Comparison of ENCODE assay signal across 21 cellular contexts in genomic region chr19:6416658-6417405, GRCh38. TPM values are rescaled to one million over a fixed set of nuclear protein-coding genes. Genes with fewer than 3 reads are reported as not detected.
A peak's percentile ranks its signal among the peaks of the same experiment; 100 is the strongest.
DNase-seq lines count a peak whose midpoint lies in the region; ATAC-seq and TF ChIP-seq lines count a peak whose summit lies in the region.
"Had no signal": no experiment of that assay in that cellular context is flagged by ENCODE, and none has a peak within 500 bp of the region (broad histone marks: within the 10 kb centered on the region; RNA-seq: fewer than 3 reads in every experiment).

No MANE protein-coding gene starts in this region.

- H2AFZ ChIP-seq in osteoblast (ENCODE audit: low read length), result no peak overlapping the region

- H3K27me3 ChIP-seq in osteoblast (ENCODE audit: insufficient read depth, low read length), result no peaks in the 10 kb centered on the region
- H3K27me3 ChIP-seq: SJSA1 had no signal

- no peak for ATAC-seq in HG03354 (IDR thresholded peaks at IDR 0.05; ENCODE audit: poor library complexity, severe bottlenecking, unreplicated experiment)

- H3K4me3 ChIP-seq in HEK293 (ENCODE audit: low read depth, low read length) (no peak overlapping the region), osteoblast (ENCODE audit: insufficient read depth, low read length) (no peak overlapping the region)
- H3K4me3 ChIP-seq: SJSA1 had no signal

- peak; percentile 13 for DNase-seq in GM13977 (ENCODE audit: low spot score)
- DNase-seq in caudate nucleus (lab: John Stamatoyannopoulos, UW), result peak in 14 of 61 donors; percentile 6 to 38 (median 20)
- DNase-seq in osteoblast (ENCODE audit: insufficient read length, low spot score, missing footprints), result peak; percentile 74
- no peak for DNase-seq in CD14-positive monocyte (ENCODE audit: low spot score)
- no peak for DNase-seq in NCI-H187 (lab: John Stamatoyannopoulos, UW)
- DNase-seq: CD4-positive, alpha-beta T cell; COR-L47; DMS 273 treated with DMSO at 0.1 percent for 48 hours; DND-41; KG1; NCI-H1092 treated with DMSO at 0.1 percent for 48 hours; NCI-H1436 treated with DMSO at 0.1 percent for 48 hours; NCI-H2081; NCI-H2171; NCI-H345; NCI-H524 treated with DMSO at 0.1 percent for 48 hours; NCI-H82 had no signal

- H3K4me3 Mint-ChIP-seq in CD14-positive monocyte, result no peak overlapping the region
- H3K4me3 Mint-ChIP-seq: CD4-positive, alpha-beta T cell had no signal

- H3K79me2 ChIP-seq in osteoblast (ENCODE audit: insufficient read depth, low read length), result peaks cover 43% of the 10 kb centered on the region

- H3K36me3 Mint-ChIP-seq in CD14-positive monocyte, result peaks cover 75 to 88% of the 10 kb centered on the region in 2 donors

- intact Hi-C loops in CD14-positive monocyte (cut with micrococcal nuclease), result no loop called here

- no peak for TF ChIP-seq CTCF in GM13977 (IDR thresholded peaks at IDR 0.05; ENCODE audit: extremely low read depth, insufficient read depth, missing control alignments)
- no peak for TF ChIP-seq CTCF in HEK293 (tag by site-specific recombination; IDR thresholded peaks at IDR 0.05)
- no peak for TF ChIP-seq CTCF in osteoblast (IDR thresholded peaks at IDR 0.05; ENCODE audit: extremely low read depth, low read depth, low read length)
- no peak for TF ChIP-seq CTCF in CD14-positive monocyte (IDR thresholded peaks at IDR 0.05)

- peaks cover 15 to 83% of the 10 kb centered on the region in 2 experiments for H3K36me3 ChIP-seq in HEK293 (ENCODE audit: control insufficient read depth in 2 of 2, insufficient read depth in 1 of 2, low read length in 2 of 2)
- peaks cover 73% of the 10 kb centered on the region for H3K36me3 ChIP-seq in osteoblast (ENCODE audit: insufficient read depth, low read length)

- CTCF ChIA-PET in HEK293 (lab: Yijun Ruan, JAX), result interaction anchor here (0.6 kb wide), 1 partner anchor 7 kb away, joined by 3 read pairs; no protein-coding TSS in a partner anchor

- H3K4me2 ChIP-seq in osteoblast (ENCODE audit: insufficient read depth, low read length), result no peak overlapping the region

- H3K9me3 ChIP-seq in HEK293 (ENCODE audit: control insufficient read depth, insufficient read depth, low read depth, low read length) (no peaks in the 10 kb centered on the region), osteoblast (ENCODE audit: low read depth, low read length) (no peaks in the 10 kb centered on the region)
- H3K9me3 ChIP-seq: SJSA1 had no signal

- no peaks in the 10 kb centered on the region for H3K4me1 ChIP-seq in HEK293 (ENCODE audit: control insufficient read depth, insufficient read depth, low read length)
- no peaks in the 10 kb centered on the region for H3K4me1 ChIP-seq in osteoblast (ENCODE audit: insufficient read depth, low read length)
- H3K4me1 ChIP-seq: SJSA1 had no signal

- H3K9me3 Mint-ChIP-seq in CD14-positive monocyte, result peaks cover 0 to 3% (median 0%) of the 10 kb centered on the region in 7 donors
- H3K9me3 Mint-ChIP-seq: CD4-positive, alpha-beta T cell had no signal

- H3K4me1 Mint-ChIP-seq in CD14-positive monocyte, result peaks cover 3% of the 10 kb centered on the region

- in situ Hi-C loops in GM13977 (cut with MboI; ENCODE audit: low pct_unique_long_range_greater_than_20kb, low sequenced_read_pairs, unreplicated experiment), result no loop called here

- H3K27ac Mint-ChIP-seq in CD14-positive monocyte, result peak overlapping the region in 2 of 7 donors; percentile 48 to 69
- H3K27ac Mint-ChIP-seq: CD4-positive, alpha-beta T cell had no signal

- peaks cover 41% of the 10 kb centered on the region for H4K20me1 ChIP-seq in osteoblast (ENCODE audit: insufficient read depth, low read length)

- POLR2A ChIA-PET in HEK293 (lab: Yijun Ruan, JAX), result interaction anchor here (1.0 to 1.8 kb wide), 3 partner anchors 8 to 45 kb away, joined by 3 to 7 read pairs (median 4); partner anchors contain the start of genes ALKBH7, GTF2F1 and KHSRP

- H3K27ac ChIP-seq in HEK293 (ENCODE audit: extremely low read depth, low read depth, low read length), result no peak overlapping the region
- H3K27ac ChIP-seq in caudate nucleus (ENCODE audit: low read depth, low read length), result peak overlapping the region; percentile 14
- H3K27ac ChIP-seq in osteoblast (ENCODE audit: low read depth, low read length), result no peak overlapping the region
- H3K27ac ChIP-seq: HL-60, SJSA1 had no signal

- peaks cover 0 to 1% (median 0%) of the 10 kb centered on the region in 3 donors for H3K27me3 Mint-ChIP-seq in CD14-positive monocyte (ENCODE audit: low read depth in 3 of 3)
- H3K27me3 Mint-ChIP-seq: CD4-positive, alpha-beta T cell had no signal

TF ChIP-seq in HEK293, 187 proteins besides CTCF, POLR2A, EP300 and RAD21:
- no peak for TF ChIP-seq MEIS1 (CRISPR knock-in tag; IDR thresholded peaks at IDR 0.05; ENCODE audit: borderline replicate concordance)
- TF ChIP-seq GFI1B (tag by site-specific recombination; IDR thresholded peaks at IDR 0.05), result no peak
- TF ChIP-seq ZBTB21 (tag by site-specific recombination; IDR thresholded peaks at IDR 0.05), result no peak
- 0 out of 2 replicates have a peak, but pooled peaks have one; percentile 15 for TF ChIP-seq GLIS2 (tag by site-specific recombination; IDR thresholded peaks at IDR 0.05)
- TF ChIP-seq ZXDB (tag by site-specific recombination; IDR thresholded peaks at IDR 0.05), result no peak
- no peak for TF ChIP-seq SP7 (tag by site-specific recombination; IDR thresholded peaks at IDR 0.05)

RNA-seq across cellular contexts. Expression of gene KHSRP, which starts 7.8 kb away (rescaled TPM):
- total RNA-seq in osteoblast, result 89.9 and 90.5 TPM in 2 replicates
- 1 to 10 TPM; 8.6 to 9.1 TPM for polyA plus RNA-seq in CD14-positive monocyte

RNA-seq across cellular contexts. Expression of gene SLC25A41, which starts 16.7 kb away (rescaled TPM):
- not detected in 2 replicates for total RNA-seq in osteoblast
- not detected for polyA plus RNA-seq in CD14-positive monocyte
- total RNA-seq: SJSA1 had no signal

RNA-seq across cellular contexts. Expression of gene GTF2F1, which starts 23.9 kb away (rescaled TPM):
- 47.1 and 48.1 TPM in 2 replicates for total RNA-seq in osteoblast
- 10 to 100 TPM in 1 of 2 donors, 1 to 10 TPM in 1; 9.4 to 13.2 TPM for polyA plus RNA-seq in CD14-positive monocyte

RNA-seq across cellular contexts. Expression of gene PSPN, which starts 41.1 kb away (rescaled TPM):
- total RNA-seq in osteoblast, result 1.1 and 1.2 TPM in 2 replicates
- under 1 TPM; 0.10 to 0.13 TPM for polyA plus RNA-seq in CD14-positive monocyte

RNA-seq across cellular contexts. Expression of gene SLC25A23, which starts 42.8 kb away (rescaled TPM):
- total RNA-seq in osteoblast, result 22.8 and 23.6 TPM in 2 replicates
- under 1 TPM in 1 of 2 donors, not detected in 1; 0.15 TPM for polyA plus RNA-seq in CD14-positive monocyte

Comparison
In these comparisons a context has a peak if more than half of its experiments do, and no peak if none do; other contexts are left out.
1. DNase-seq: peak in GM13977 (single experiment) and osteoblast (single experiment); none in CD14-positive monocyte (single experiment) and NCI-H187 (0 of 2).